In genomic region chr2:96934096-96934495, GRCh38 we compare ENCODE assay signal across 29 cellular contexts. TPM values are rescaled to one million over a fixed set of nuclear protein-coding genes. Genes with fewer than 3 reads are reported as not detected.
DNase-seq lines count a peak whose midpoint lies in the region; TF ChIP-seq lines count a peak whose summit lies in the region.
"Had no signal": no experiment of that assay in that cellular context is flagged by ENCODE, and none has a peak within 500 bp of the region (broad histone marks: within the 10 kb centered on the region; RNA-seq: fewer than 3 reads in every experiment).

No MANE protein-coding gene starts in this region.

- no peaks in the 10 kb centered on the region for H3K36me3 ChIP-seq in endodermal cell (ENCODE audit: control insufficient read depth, insufficient read depth, low read length)
- H3K36me3 ChIP-seq: colonic mucosa, ovary, suprapubic skin had no signal

- no peaks in the 10 kb centered on the region for H3K36me3 Mint-ChIP-seq in endodermal cell (ENCODE audit: low read depth)
- H3K36me3 Mint-ChIP-seq in type B pancreatic cell, result no peaks in the 10 kb centered on the region
- no peaks in the 10 kb centered on the region for H3K36me3 Mint-ChIP-seq in T-helper 2 cell treated with Interferon-gamma antibody and Interleukin-4, amounts not matched to agents 5 μg/mL and 100 μg/mL, for 36 hours (ENCODE audit: low read depth)
- H3K36me3 Mint-ChIP-seq: CD4-positive, alpha-beta memory T cell had no signal

- no peak overlapping the region for H3K27ac ChIP-seq in endodermal cell (ENCODE audit: low read depth, low read length)
- H3K27ac ChIP-seq: A549, colonic mucosa, epithelial cell of prostate, ovary, skin epidermis, suprapubic skin had no signal

- H3K4me1 Mint-ChIP-seq in endodermal cell (peaks cover 23% of the 10 kb centered on the region), type B pancreatic cell (ENCODE audit: unreplicated experiment) (peaks cover 18% of the 10 kb centered on the region)
- H3K4me1 Mint-ChIP-seq in T-helper 2 cell treated with Interferon-gamma antibody and Interleukin-4, amounts not matched to agents 5 μg/mL and 100 μg/mL, for 36 hours (ENCODE audit: low read depth), result peaks cover 4% of the 10 kb centered on the region

- H3K9me3 Mint-ChIP-seq in endodermal cell (no peaks in the 10 kb centered on the region), type B pancreatic cell (no peaks in the 10 kb centered on the region)
- no peaks in the 10 kb centered on the region for H3K9me3 Mint-ChIP-seq in T-helper 2 cell treated with Interferon-gamma antibody and Interleukin-4, amounts not matched to agents 5 μg/mL and 100 μg/mL, for 36 hours
- H3K9me3 Mint-ChIP-seq: activated CD4-positive, alpha-beta T cell treated with anti-CD3 and anti-CD28 coated beads, Interleukin-2, amount 10 ng/mL, durations not matched to agents 24 days and 14 days; activated naive CD4-positive, alpha-beta T cell treated with anti-CD3 and anti-CD28 coated beads, Interleukin-2, amount 50 U/mL, for 24 hours; CD4-positive, alpha-beta memory T cell; nephron had no signal

- TF ChIP-seq CTCF in endodermal cell (conservative IDR thresholded peaks at IDR 0.05) (no peak), type B pancreatic cell (conservative IDR thresholded peaks at IDR 0.05) (no peak)

- DNase-seq in NCI-H2081 (lab: John Stamatoyannopoulos, UW) (peak; percentile 70 to 93), NCI-H2081 treated with DMSO at 0.1 percent for 48 hours (lab: John Stamatoyannopoulos, UW) (no peak), SHP77 (lab: John Stamatoyannopoulos, UW) (peak; percentile 17 to 68), endodermal cell (no peak), type B pancreatic cell (ENCODE audit: extremely low spot score, unreplicated experiment) (no peak), islet precursor cell (no peak), ACHN (no peak)
- no peak for DNase-seq in T-helper 2 cell treated with Interferon-gamma antibody and Interleukin-4, amounts not matched to agents 5 μg/mL and 100 μg/mL, for 36 hours (ENCODE audit: low spot score)
- DNase-seq: activated CD4-positive, alpha-beta T cell treated with anti-CD3 and anti-CD28 coated beads, Interleukin-2, amount 10 ng/mL, durations not matched to agents 24 days and 14 days; AML-193; amniotic stem cell; CD4-positive, alpha-beta memory T cell; colonic mucosa; effector CD8-positive, alpha-beta T cell; HCEC 1CT; hippocampal formation; Karpas-422; mammary epithelial cell; ovary; stimulated activated naive CD4-positive, alpha-beta T cell; T-helper 9 cell had no signal

- no peak overlapping the region for H3K9ac ChIP-seq in endodermal cell (ENCODE audit: extremely low read depth, low read length, poor library complexity, severe bottlenecking)

- in situ Hi-C loops in ACHN (cut with HindIII; ENCODE audit: low pct_ligation_motif_present, low pct_unique_long_range_greater_than_20kb, low sequenced_read_pairs), result no loop called here

- H3K27me3 Mint-ChIP-seq in endodermal cell (ENCODE audit: insufficient read depth) (no peaks in the 10 kb centered on the region), type B pancreatic cell (no peaks in the 10 kb centered on the region)
- H3K27me3 Mint-ChIP-seq in T-helper 2 cell treated with Interferon-gamma antibody and Interleukin-4, amounts not matched to agents 5 μg/mL and 100 μg/mL, for 36 hours (ENCODE audit: low read depth), result peaks cover 15% of the 10 kb centered on the region
- H3K27me3 Mint-ChIP-seq: activated naive CD4-positive, alpha-beta T cell treated with anti-CD3 and anti-CD28 coated beads, Interleukin-2, amount 50 U/mL, for 24 hours; CD4-positive, alpha-beta memory T cell had no signal

- no peaks in the 10 kb centered on the region for H3K9me3 ChIP-seq in endodermal cell (ENCODE audit: control insufficient read depth, low read length)
- H3K9me3 ChIP-seq: A549, colonic mucosa, ovary, suprapubic skin had no signal

- H3K4me3 ChIP-seq in endodermal cell (ENCODE audit: low read length), result no peak overlapping the region
- H3K4me3 ChIP-seq: A549, colonic mucosa, ovary, skin epidermis, suprapubic skin had no signal

- no peaks in the 10 kb centered on the region for H3K27me3 ChIP-seq in endodermal cell (ENCODE audit: control insufficient read depth, insufficient read depth, low read length, poor library complexity, severe bottlenecking)
- H3K27me3 ChIP-seq: colonic mucosa, ovary, suprapubic skin had no signal

- H3K4me1 ChIP-seq in endodermal cell (ENCODE audit: control insufficient read depth, insufficient read depth, low read length), result peaks cover 10% of the 10 kb centered on the region
- H3K4me1 ChIP-seq: A549, colonic mucosa had no signal

- H3K4me3 Mint-ChIP-seq in endodermal cell, result no peak overlapping the region
- no peak overlapping the region for H3K4me3 Mint-ChIP-seq in type B pancreatic cell
- H3K4me3 Mint-ChIP-seq in T-helper 2 cell treated with Interferon-gamma antibody and Interleukin-4, amounts not matched to agents 5 μg/mL and 100 μg/mL, for 36 hours, result no peak overlapping the region
- H3K4me3 Mint-ChIP-seq: activated CD4-positive, alpha-beta T cell treated with anti-CD3 and anti-CD28 coated beads, Interleukin-2, amount 10 ng/mL, durations not matched to agents 24 days and 14 days; activated naive CD4-positive, alpha-beta T cell treated with anti-CD3 and anti-CD28 coated beads, Interleukin-2, amount 50 U/mL, for 24 hours; CD4-positive, alpha-beta memory T cell; nephron had no signal

- peak overlapping the region; percentile 33 for H3K27ac Mint-ChIP-seq in endodermal cell
- peak overlapping the region; percentile 23 for H3K27ac Mint-ChIP-seq in type B pancreatic cell
- no peak overlapping the region for H3K27ac Mint-ChIP-seq in T-helper 2 cell treated with Interferon-gamma antibody and Interleukin-4, amounts not matched to agents 5 μg/mL and 100 μg/mL, for 36 hours
- H3K27ac Mint-ChIP-seq: activated CD4-positive, alpha-beta T cell treated with anti-CD3 and anti-CD28 coated beads, Interleukin-2, amount 10 ng/mL, durations not matched to agents 24 days and 14 days; activated naive CD4-positive, alpha-beta T cell treated with anti-CD3 and anti-CD28 coated beads, Interleukin-2, amount 50 U/mL, for 24 hours; nephron had no signal

- WGBS in endodermal cell (ENCODE audit: insufficient coverage in 1 of 2, insufficient read length in 1 of 2), 2 experiments, result 75 to 89% methylated on average over 2 to 6 of the region's 6 CpGs

RNA-seq across cellular contexts. Expression of gene FAM178B, which starts 52.3 kb away (rescaled TPM):
- total RNA-seq in endodermal cell (under 1 TPM in 1 of 2 donors, not detected in 1; 0.55 TPM), type B pancreatic cell (ENCODE audit: low replicate concordance) (0.22 TPM in 1 of 2 replicates, not detected in the other)
- 0.46 TPM for polyA plus RNA-seq in endodermal cell (2013, experiment 1 of 2)
- 0.79 TPM for polyA plus RNA-seq in endodermal cell (2013, experiment 2 of 2)
- total RNA-seq: activated CD4-positive, alpha-beta T cell treated with anti-CD3 and anti-CD28 coated beads, Interleukin-2, amount 10 ng/mL, durations not matched to agents 24 days and 14 days; bronchial epithelial cell; HepG2 had no signal
- polyA plus RNA-seq: CD4-positive, alpha-beta memory T cell; HepG2; mammary epithelial cell had no signal

Comparison
In these comparisons a context has a peak if more than half of its experiments do, and no peak if none do; other contexts are left out.
1. DNase-seq: peak in NCI-H2081 (2 of 2) and SHP77 (2 of 2); none in NCI-H2081 treated with DMSO at 0.1 percent for 48 hours (single experiment), endodermal cell (single experiment), type B pancreatic cell (single experiment), T-helper 2 cell treated with Interferon-gamma antibody and Interleukin-4, amounts not matched to agents 5 μg/mL and 100 μg/mL, for 36 hours (single experiment), islet precursor cell (single experiment) and ACHN (single experiment).